In the genomic region with DNA sequence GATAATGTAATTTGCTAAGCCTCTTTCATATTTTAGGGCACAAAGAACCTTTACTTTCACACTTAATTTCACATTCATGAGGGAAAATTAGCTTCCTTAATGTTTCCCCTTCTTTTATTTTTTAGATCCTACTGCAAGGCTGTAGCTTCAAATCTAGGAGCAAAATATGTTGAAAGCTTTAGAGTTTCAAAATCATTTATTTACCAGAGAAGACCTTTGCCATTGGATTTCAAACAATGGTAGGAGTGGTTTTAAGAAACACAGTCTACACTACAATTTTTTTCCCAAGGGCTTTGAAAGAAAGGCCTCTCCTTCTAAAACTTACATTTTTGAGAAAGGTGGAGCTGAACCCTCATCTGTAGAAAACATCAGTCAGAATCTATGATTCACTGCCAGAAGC, we compare ENCODE assay signal across 25 cellular contexts. TPM values are rescaled to one million over a fixed set of nuclear protein-coding genes. Genes with fewer than 3 reads are reported as not detected.
"Had no signal": no experiment of that assay in that cellular context is flagged by ENCODE, and none has a peak within 500 bp of the region (broad histone marks: within the 10 kb centered on the region; RNA-seq: fewer than 3 reads in every experiment).

No MANE protein-coding gene starts in this region.

- H3K4me1 ChIP-seq: esophagus muscularis mucosa, heart right ventricle, lower lobe of right lung, prostate gland, right atrium auricular region, suprapubic skin, transverse colon, vagina had no signal

- H3K27me3 ChIP-seq: esophagus muscularis mucosa, heart right ventricle, neutrophil, right atrium auricular region, suprapubic skin, transverse colon, vagina had no signal

- DNase-seq: dermis blood vessel endothelial cell; effector memory CD4-positive, alpha-beta T cell; foreskin melanocyte; glutamatergic neuron; heart right ventricle; hippocampal formation; left cardiac atrium; left ventricle myocardium superior; lower lobe of right lung; naive thymus-derived CD8-positive, alpha-beta T cell; nephron progenitor cell; small intestine; stimulated activated CD4-positive, alpha-beta T cell treated with anti-CD3 and anti-CD28 coated beads, Interleukin-15, amount 100 ng/mL, for 24 hours; stimulated activated CD4-positive, alpha-beta T cell treated with anti-CD3 and anti-CD28 coated beads, Interleukin-2, amount 100 ng/mL, for 48 hours; stimulated activated naive B cell treated with anti-CD40 and anti-IgM and Interleukin-4, amounts not matched to agents 10 μg/mL and 1 μg/mL and 100 μg/mL, for 72 hours; transverse colon had no signal

- H3K27ac ChIP-seq: coronary artery, esophagus muscularis mucosa, lower lobe of right lung, neutrophil, prostate gland, suprapubic skin, transverse colon, vagina had no signal

- H3K9me3 ChIP-seq: esophagus muscularis mucosa, heart right ventricle, lower lobe of right lung, neutrophil, prostate gland, right atrium auricular region, suprapubic skin, transverse colon, vagina had no signal

- H3K36me3 ChIP-seq: esophagus muscularis mucosa, heart right ventricle, lower lobe of right lung, neutrophil, prostate gland, right atrium auricular region, suprapubic skin, transverse colon, vagina had no signal

- H3K4me3 ChIP-seq: coronary artery, esophagus muscularis mucosa, heart right ventricle, lower lobe of right lung, prostate gland, right atrium auricular region, suprapubic skin, transverse colon, vagina had no signal

RNA-seq across cellular contexts. Expression of gene MEOX2, which starts 43.3 kb away (rescaled TPM):
- total RNA-seq: epithelial cell of proximal tubule; kidney epithelial cell; naive thymus-derived CD8-positive, alpha-beta T cell had no signal
